In the genomic region with DNA sequence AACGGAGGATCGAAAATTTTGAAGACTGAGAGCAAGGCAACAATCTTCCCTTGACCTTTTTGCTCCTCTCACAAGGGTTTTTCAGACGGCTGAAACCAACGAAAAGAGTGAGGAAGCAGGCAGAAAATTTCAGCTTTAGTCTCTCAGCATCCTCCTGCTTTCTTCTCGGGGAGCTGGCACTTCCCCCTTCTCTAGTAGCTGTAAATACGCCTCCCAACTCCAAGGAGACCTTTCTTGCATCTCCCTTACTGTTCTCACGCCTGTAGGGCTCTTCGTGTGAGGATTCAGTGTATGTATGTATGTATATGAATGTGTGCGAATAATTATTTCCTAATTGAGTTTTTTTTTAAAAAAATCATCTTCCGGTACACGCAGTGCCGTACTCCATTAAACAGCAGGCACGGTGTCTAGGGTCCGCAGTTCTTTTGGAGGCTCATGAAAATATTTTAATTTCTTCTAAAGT, we compare ENCODE assay signal across 8 cellular contexts.
A peak's percentile ranks its signal among the peaks of the same experiment; 100 is the strongest.
DNase-seq lines count a peak whose midpoint lies in the region; ATAC-seq, FAIRE-seq and TF ChIP-seq lines count a peak whose summit lies in the region.

No MANE protein-coding gene starts in this region.

- TF ChIP-seq EP300 in HepG2 (IDR thresholded peaks at IDR 0.05; ENCODE audit: low read depth in 2 of 2, low read length in 2 of 2) (no peak), HepG2 (CRISPR knock-in tag; IDR thresholded peaks at IDR 0.05; ENCODE audit: borderline replicate concordance) (no peak)

- in situ Hi-C loops in HepG2 (cut with HindIII; ENCODE audit: extremely low pct_ligation_motif_present, low pct_unique_long_range_greater_than_20kb): loop anchor here (10.0 kb wide), 1 partner anchor 142 kb away; no protein-coding TSS in a partner anchor

- H3K36me3 ChIP-seq in liver (ENCODE audit: control insufficient read depth in 4 of 4, insufficient read depth in 3 of 4, low read depth in 1 of 4, low read length in 3 of 4): no peaks in the 10 kb centered on the region
- H3K36me3 ChIP-seq in HepG2 (replicated peaks in 1 of 2; ENCODE audit: control insufficient read depth in 1 of 2, insufficient read depth in 2 of 2, low read length in 2 of 2): no peaks in the 10 kb centered on the region
- no peaks in the 10 kb centered on the region for H3K36me3 ChIP-seq in SJSA1
- no peaks in the 10 kb centered on the region for H3K36me3 ChIP-seq in lung (ENCODE audit: control insufficient read depth in 2 of 2, insufficient read depth in 2 of 2, low read length in 2 of 2)
- H3K36me3 ChIP-seq in thoracic aorta: no peaks in the 10 kb centered on the region

- CTCF ChIA-PET in HepG2 (lab: Yijun Ruan, JAX; ENCODE audit: low intra/inter-chr PET ratio, low total read pairs): no interaction called here

- TF ChIP-seq RAD21 in liver (IDR thresholded peaks at IDR 0.05) (no peak), HepG2 (CRISPR knock-in tag; IDR thresholded peaks at IDR 0.05) (no peak)

- H3K4me1 ChIP-seq in liver (ENCODE audit: control insufficient read depth in 4 of 4, insufficient read depth in 4 of 4, low read length in 3 of 4): peaks cover 0 to 9% (median 3%) of the 10 kb centered on the region in 4 donors
- peaks cover 4% of the 10 kb centered on the region for H3K4me1 ChIP-seq in HepG2 (ENCODE audit: insufficient read depth, low read length)
- peaks cover 12% of the 10 kb centered on the region for H3K4me1 ChIP-seq in SJSA1 (replicated peaks)
- H3K4me1 ChIP-seq in lung (ENCODE audit: control insufficient read depth in 2 of 2, insufficient read depth in 2 of 2, low read length in 2 of 2): peaks cover 0 to 3% of the 10 kb centered on the region in 2 donors
- H3K4me1 ChIP-seq in thoracic aorta (ENCODE audit: control insufficient read depth in 1 of 2, low read depth in 2 of 2): peaks cover 3 to 13% of the 10 kb centered on the region in 2 donors

- 2% methylated on average over 14 of the region's 14 CpGs for WGBS in liver
- 82% methylated on average over 14 of the region's 14 CpGs for WGBS in HepG2 (ENCODE audit: low lambda C conversion rate)
- 0% methylated on average over 14 of the region's 14 CpGs for WGBS in lung, 2 donors

- H3K27me3 ChIP-seq in liver (ENCODE audit: control insufficient read depth in 4 of 4, insufficient read depth in 4 of 4, low read length in 3 of 4) (no peaks in the 10 kb centered on the region), HepG2 (ENCODE audit: control insufficient read depth in 1 of 2, insufficient read depth in 2 of 2, low read length in 2 of 2) (no peaks in the 10 kb centered on the region), SJSA1 (replicated peaks) (no peaks in the 10 kb centered on the region), lung (ENCODE audit: control insufficient read depth, insufficient read depth) (no peaks in the 10 kb centered on the region), thoracic aorta (replicated peaks; ENCODE audit: insufficient read depth) (no peaks in the 10 kb centered on the region)

- peak overlapping the region; percentile 58 to 92 (median 77) for H3K4me3 ChIP-seq in liver (ENCODE audit: low read depth in 1 of 3, low read length in 3 of 3)
- H3K4me3 ChIP-seq in HepG2 (replicated peaks in 1 of 3; ENCODE audit: insufficient read depth in 1 of 3, low read depth in 2 of 3, low read length in 3 of 3): no peak overlapping the region
- H3K4me3 ChIP-seq in SJSA1: peak overlapping the region; percentile 55
- H3K4me3 ChIP-seq in coronary artery: peak overlapping the region; percentile 84
- peak overlapping the region; percentile 56 for H3K4me3 ChIP-seq in lung
- peak overlapping the region; percentile 96 for H3K4me3 ChIP-seq in thoracic aorta

- TF ChIP-seq CTCF in liver (IDR thresholded peaks at IDR 0.05; ENCODE audit: low read depth, low read length, missing input control) (no peak), HepG2 (CRISPR knock-in tag; IDR thresholded peaks at IDR 0.05) (no peak), coronary artery (IDR thresholded peaks at IDR 0.05) (no peak), lung (IDR thresholded peaks at IDR 0.05; ENCODE audit: control extremely low read depth, extremely low read depth) (no peak), thoracic aorta (IDR thresholded peaks at IDR 0.05) (no peak)

- no TSS peak for BruUV-seq in HepG2 (replicated peaks; lab: Mats Ljungman, UMichigan)

- H3K4me2 ChIP-seq in HepG2 (ENCODE audit: low read depth, low read length): no peak overlapping the region

- ATAC-seq in HepG2: no peak
- peak; percentile 21 for ATAC-seq in HG03460 (IDR thresholded peaks at IDR 0.05; ENCODE audit: unreplicated experiment)
- peak; percentile 36 for ATAC-seq in lung (ENCODE audit: insufficient read depth, low FRiP score)
- peak; percentile 54 for ATAC-seq in thoracic aorta (ENCODE audit: insufficient number of reproducible peaks, low FRiP score, low read depth)
- ATAC-seq in GM18861 (IDR thresholded peaks at IDR 0.05; ENCODE audit: unreplicated experiment): no peak

- H3K27ac ChIP-seq in liver (ENCODE audit: low read depth in 1 of 2, low read length in 2 of 2) (peak overlapping the region; percentile 89 to 96), HepG2 (ENCODE audit: extremely low read length, insufficient read depth, low read length) (no peak overlapping the region), SJSA1 (peak overlapping the region; percentile 86), coronary artery (peak overlapping the region; percentile 98 to 99), lung (ENCODE audit: low read depth in 1 of 2, low read length in 1 of 2) (peak overlapping the region; percentile 98), thoracic aorta (peak overlapping the region; percentile 98)

- H4K20me1 ChIP-seq in HepG2 (ENCODE audit: insufficient read depth, low read length): no peaks in the 10 kb centered on the region

- H3K79me2 ChIP-seq in HepG2 (ENCODE audit: insufficient read depth, low read length): no peaks in the 10 kb centered on the region

- H3K9me3 ChIP-seq in liver (ENCODE audit: control insufficient read depth in 4 of 4, low read length in 3 of 4): no peaks in the 10 kb centered on the region
- no peaks in the 10 kb centered on the region for H3K9me3 ChIP-seq in HepG2 (ENCODE audit: low read length)
- no peaks in the 10 kb centered on the region for H3K9me3 ChIP-seq in SJSA1 (replicated peaks)
- no peaks in the 10 kb centered on the region for H3K9me3 ChIP-seq in lung (ENCODE audit: control insufficient read depth in 2 of 2, insufficient read depth in 1 of 2, low read length in 1 of 2)
- no peaks in the 10 kb centered on the region for H3K9me3 ChIP-seq in thoracic aorta

- no peak for FAIRE-seq in HepG2 (lab: Jason Lieb, UNC)

- POLR2A ChIA-PET in HepG2 (lab: Yijun Ruan, JAX): interaction anchor here (0.7 kb wide), 1 partner anchor 421 kb away, joined by 3 read pairs; no protein-coding TSS in a partner anchor

- H3K9ac ChIP-seq in liver (ENCODE audit: low read depth in 1 of 2, low read length in 2 of 2) (peak overlapping the region; percentile 69 to 99), HepG2 (ENCODE audit: insufficient read depth, low read depth, low read length) (no peak overlapping the region)

- DNase-seq in HepG2 (ENCODE audit: low spot score): no peak
- peak in 1 of 2 experiments; percentile 78 for DNase-seq in SJSA1 (ENCODE audit: low read depth in 1 of 2, low spot score in 2 of 2)
- no peak for DNase-seq in coronary artery (ENCODE audit: low spot score)
- no peak for DNase-seq in lung (ENCODE audit: low spot score)
- no peak for DNase-seq in thoracic aorta (ENCODE audit: low spot score)

- intact Hi-C loops in HepG2 (cut with micrococcal nuclease; ENCODE audit: unreplicated experiment): no loop called here

- TF ChIP-seq POLR2A in HepG2 (IDR thresholded peaks at IDR 0.05; ENCODE audit: insufficient read depth in 1 of 2, low read depth in 2 of 2, low read length in 2 of 2): no peak

- no peak overlapping the region for H2AFZ ChIP-seq in HepG2 (ENCODE audit: low read length)

TF ChIP-seq in liver, 16 proteins besides CTCF, POLR2A, EP300 and RAD21 (continues in another document):
- TF ChIP-seq, protein P1, sequence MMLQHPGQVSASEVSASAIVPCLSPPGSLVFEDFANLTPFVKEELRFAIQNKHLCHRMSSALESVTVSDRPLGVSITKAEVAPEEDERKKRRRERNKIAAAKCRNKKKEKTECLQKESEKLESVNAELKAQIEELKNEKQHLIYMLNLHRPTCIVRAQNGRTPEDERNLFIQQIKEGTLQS (IDR thresholded peaks at IDR 0.05): no peak
- no peak for TF ChIP-seq JUND (IDR thresholded peaks at IDR 0.05)

TF ChIP-seq in HepG2, 621 proteins besides CTCF, POLR2A, EP300 and RAD21:
- TF ChIP-seq HNF4A (CRISPR knock-in tag; IDR thresholded peaks at IDR 0.05): no peak
- no peak for TF ChIP-seq ZFY (CRISPR knock-in tag; IDR thresholded peaks at IDR 0.05)
- no peak for TF ChIP-seq ZMYM2 (CRISPR knock-in tag; IDR thresholded peaks at IDR 0.05)

Comparison
In these comparisons a context has a peak if more than half of its experiments do, and no peak if none do; other contexts are left out.
1. H3K4me3 ChIP-seq: peak in liver (3 of 3), SJSA1 (single experiment), coronary artery (single experiment), lung (single experiment) and thoracic aorta (single experiment); none in HepG2 (0 of 3).
2. ATAC-seq: peak in HG03460 (single experiment), lung (single experiment) and thoracic aorta (single experiment); none in HepG2 (single experiment) and GM18861 (single experiment).